ENCODE assay signal across 1 cellular context in genomic region chr5:132086277-132086794, GRCh38.
TF ChIP-seq lines count a peak whose summit lies in the region.

No MANE protein-coding gene starts in this region.

TF ChIP-seq in HEK293, 187 proteins besides CTCF, POLR2A, EP300 and RAD21 (continued from another document):
- TF ChIP-seq PRDM10 (tag by site-specific recombination; IDR thresholded peaks at IDR 0.05) (peak; percentile 72), ZEB2 (tag by site-specific recombination; IDR thresholded peaks at IDR 0.05) (0 out of 2 replicates have a peak, but pooled peaks have one; percentile 23), ZNF600 (tag by site-specific recombination; IDR thresholded peaks at IDR 0.05) (peak; percentile 63; the same call in 1 of the 2 replicates), ZNF398 (tag by site-specific recombination; IDR thresholded peaks at IDR 0.05) (peak; percentile 47; the same call in 1 of the 2 replicates), ZNF513 (tag by site-specific recombination; IDR thresholded peaks at IDR 0.05) (no peak), ZFP69B (tag by site-specific recombination; IDR thresholded peaks at IDR 0.05) (no peak), ZNF335 (tag by site-specific recombination; conservative IDR thresholded peaks at IDR 0.05) (peak; percentile 39; the same call in 1 of the 2 replicates), HOXA7 (CRISPR knock-in tag; IDR thresholded peaks at IDR 0.05; ENCODE audit: borderline replicate concordance) (no peak), ZBTB48 (tag by site-specific recombination; IDR thresholded peaks at IDR 0.05) (peak; percentile 48; the same call in 1 of the 2 replicates), ZNF623 (tag by site-specific recombination; IDR thresholded peaks at IDR 0.05) (0 out of 2 replicates have a peak, but pooled peaks have one; percentile 9)
TF ChIP-seq in HEK293: peak in this region for 15.
